Comparison of ENCODE assay signal across 8 cellular contexts in the genomic region with DNA sequence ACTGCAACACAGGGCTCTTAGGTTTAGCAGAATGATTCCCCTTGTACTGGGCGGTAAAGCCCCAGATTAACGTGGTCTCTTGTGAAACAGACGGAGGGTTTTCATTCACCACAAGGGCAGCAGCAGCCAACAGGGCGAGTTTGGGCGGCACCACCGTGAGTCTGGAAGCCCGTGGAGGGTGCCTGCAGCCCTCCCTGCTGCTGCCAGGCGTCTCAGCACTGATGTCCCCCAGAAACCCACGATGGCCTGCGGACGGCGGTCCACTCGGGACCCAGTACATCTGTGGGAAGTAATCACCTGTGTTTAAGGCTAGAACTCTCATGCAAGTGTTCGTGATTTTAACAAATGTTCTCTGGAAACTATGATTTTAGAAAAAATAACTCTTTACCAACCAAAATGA.
"Had no signal": no experiment of that assay in that cellular context is flagged by ENCODE, and none has a peak within 500 bp of the region (broad histone marks: within the 10 kb centered on the region; RNA-seq: fewer than 3 reads in every experiment).

No MANE protein-coding gene starts in this region.

- ATAC-seq: HepG2, K562 had no signal

- H3K4me1 Mint-ChIP-seq: IgD-negative memory B cell had no signal

- H3K27ac Mint-ChIP-seq: IgD-negative memory B cell had no signal

- H3K4me3 Mint-ChIP-seq: IgD-negative memory B cell had no signal

- H3K27me3 Mint-ChIP-seq: IgD-negative memory B cell had no signal

- H3K4me3 ChIP-seq: K562 had no signal

- FAIRE-seq: HepG2, HTR-8/SVneo, K562 had no signal

- H3K36me3 Mint-ChIP-seq: IgD-negative memory B cell had no signal

- H3K27ac ChIP-seq: HL-60 had no signal

- DNase-seq: IMR-90, KBM-7, KG1 had no signal
